Comparison of ENCODE assay signal across 8 cellular contexts in the genomic region with DNA sequence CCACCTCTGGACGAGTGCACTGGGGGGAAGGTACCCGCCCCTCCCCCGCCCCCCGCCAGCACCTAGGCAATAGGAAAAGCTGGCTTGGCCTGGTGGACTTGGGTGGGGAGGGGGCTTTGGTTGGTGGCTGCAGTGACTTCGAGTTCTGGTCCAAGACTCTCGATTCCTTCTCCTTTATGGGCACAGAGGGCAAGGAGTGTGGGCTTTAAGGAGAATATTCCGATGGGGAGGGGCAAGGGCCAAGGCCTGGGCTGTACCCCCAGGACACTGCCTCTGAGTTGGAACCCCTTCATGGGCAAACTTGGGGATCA. TPM values are rescaled to one million over a fixed set of nuclear protein-coding genes. Genes with fewer than 3 reads are reported as not detected.
DNase-seq lines count a peak whose midpoint lies in the region; ATAC-seq and TF ChIP-seq lines count a peak whose summit lies in the region.

No MANE protein-coding gene starts in this region.

- no peaks in the 10 kb centered on the region for H3K36me3 Mint-ChIP-seq in CD4-positive, CD25-positive, alpha-beta regulatory T cell
- peaks cover 9% of the 10 kb centered on the region for H3K36me3 Mint-ChIP-seq in endothelial cell (ENCODE audit: low read depth, unreplicated experiment)

- H3K79me2 ChIP-seq in Loucy (ENCODE audit: insufficient read depth, low read length) (peaks cover 44% of the 10 kb centered on the region), neural cell (replicated peaks; ENCODE audit: insufficient read depth, low read length) (no peaks in the 10 kb centered on the region)

- H3K9me2 ChIP-seq in Loucy (replicated peaks; ENCODE audit: low read depth, low read length) = no peaks in the 10 kb centered on the region
- no peaks in the 10 kb centered on the region for H3K9me2 ChIP-seq in neural cell (ENCODE audit: insufficient read depth, low read length)

- H3K9me3 ChIP-seq in CD4-positive, CD25-positive, alpha-beta regulatory T cell (ENCODE audit: control insufficient read depth in 2 of 2, low read length in 2 of 2) = no peaks in the 10 kb centered on the region
- H3K9me3 ChIP-seq in Loucy (ENCODE audit: insufficient read depth, low read depth, low read length) (no peaks in the 10 kb centered on the region), neural cell (ENCODE audit: low read length) (no peaks in the 10 kb centered on the region)

- H3K4me3 ChIP-seq in CD4-positive, CD25-positive, alpha-beta regulatory T cell (ENCODE audit: low read depth, low read length) = peak overlapping the region; percentile 68
- H3K4me3 ChIP-seq in Loucy (ENCODE audit: low read length, poor library complexity, severe bottlenecking) = peak overlapping the region; percentile 82
- H3K4me3 ChIP-seq in neural cell (ENCODE audit: low read length) = peak overlapping the region; percentile 35

- H3K4me1 ChIP-seq in CD4-positive, CD25-positive, alpha-beta regulatory T cell (ENCODE audit: control insufficient read depth, insufficient read depth, low read length, poor library complexity, severe bottlenecking) = peaks cover 30% of the 10 kb centered on the region
- H3K4me1 ChIP-seq in Loucy (ENCODE audit: insufficient read depth, low read length, poor library complexity, severe bottlenecking) = peaks cover 43% of the 10 kb centered on the region

- H2AFZ ChIP-seq in Loucy (ENCODE audit: low read length) = peak overlapping the region; percentile 47
- H2AFZ ChIP-seq in neural cell (ENCODE audit: low read depth, low read length) = no peak overlapping the region

- DNase-seq in CD4-positive, CD25-positive, alpha-beta regulatory T cell = no peak
- no peak for DNase-seq in endothelial cell (ENCODE audit: low spot score)
- DNase-seq in SKM-1 treated with dmso at 0.1 percent for 144 hours (lab: John Stamatoyannopoulos, UW; ENCODE audit: unreplicated experiment) = no peak
- DNase-seq in dermis blood vessel endothelial cell = no peak

- peak overlapping the region; percentile 94 for H3K4me2 ChIP-seq in Loucy (ENCODE audit: low read depth, low read length, poor library complexity, severe bottlenecking)
- no peak overlapping the region for H3K4me2 ChIP-seq in neural cell (ENCODE audit: low read length)

- peak overlapping the region; percentile 89 to 92 (median 90) for H3K4me3 Mint-ChIP-seq in CD4-positive, CD25-positive, alpha-beta regulatory T cell
- peak overlapping the region; percentile 89 for H3K4me3 Mint-ChIP-seq in endothelial cell (ENCODE audit: unreplicated experiment)

- peaks cover 5 to 49% (median 30%) of the 10 kb centered on the region in 4 donors for H3K4me1 Mint-ChIP-seq in CD4-positive, CD25-positive, alpha-beta regulatory T cell
- H3K4me1 Mint-ChIP-seq in endothelial cell (ENCODE audit: unreplicated experiment) = peaks cover 19% of the 10 kb centered on the region

- TF ChIP-seq CTCF in Loucy (conservative IDR thresholded peaks at IDR 0.05; ENCODE audit: low read length) (no peak), endothelial cell (IDR thresholded peaks at IDR 0.05; ENCODE audit: unreplicated experiment) (no peak), neural cell (IDR thresholded peaks at IDR 0.05; ENCODE audit: poor library complexity, severe bottlenecking) (no peak)

- H3K9ac ChIP-seq in Loucy (ENCODE audit: low read depth, low read length, poor library complexity, severe bottlenecking) = peak overlapping the region; percentile 84
- no peak overlapping the region for H3K9ac ChIP-seq in neural cell (ENCODE audit: low read length)

- no peaks in the 10 kb centered on the region for H4K20me1 ChIP-seq in Loucy (ENCODE audit: insufficient read depth, low read length, poor library complexity, severe bottlenecking)
- no peaks in the 10 kb centered on the region for H4K20me1 ChIP-seq in neural cell (ENCODE audit: insufficient read depth)

- TF ChIP-seq RAD21 in neural cell (conservative IDR thresholded peaks at IDR 0.05) = no peak

- H3K27me3 ChIP-seq in CD4-positive, CD25-positive, alpha-beta regulatory T cell (ENCODE audit: control insufficient read depth, insufficient read depth, low read length) = no peaks in the 10 kb centered on the region
- no peaks in the 10 kb centered on the region for H3K27me3 ChIP-seq in Loucy (ENCODE audit: insufficient read depth, low read length, poor library complexity, severe bottlenecking)
- peaks cover 7% of the 10 kb centered on the region for H3K27me3 ChIP-seq in neural cell (ENCODE audit: insufficient read depth, low read depth, low read length)

- no peaks in the 10 kb centered on the region for H3K36me3 ChIP-seq in CD4-positive, CD25-positive, alpha-beta regulatory T cell (ENCODE audit: control insufficient read depth, insufficient read depth, low read length)
- H3K36me3 ChIP-seq in Loucy (ENCODE audit: insufficient read depth, low read length) (no peaks in the 10 kb centered on the region), neural cell (ENCODE audit: insufficient read depth, low read length) (no peaks in the 10 kb centered on the region)

- peaks cover 5% of the 10 kb centered on the region for H3K27me3 Mint-ChIP-seq in CD4-positive, CD25-positive, alpha-beta regulatory T cell
- H3K27me3 Mint-ChIP-seq in endothelial cell (ENCODE audit: unreplicated experiment) = peaks cover 9% of the 10 kb centered on the region

- no peaks in the 10 kb centered on the region for H3K9me3 Mint-ChIP-seq in CD4-positive, CD25-positive, alpha-beta regulatory T cell
- no peaks in the 10 kb centered on the region for H3K9me3 Mint-ChIP-seq in endothelial cell (ENCODE audit: unreplicated experiment)

- peaks cover 10% of the 10 kb centered on the region for H3F3A ChIP-seq in Loucy (ENCODE audit: low read depth)
- H3F3A ChIP-seq in neural cell (ENCODE audit: insufficient read depth, low read length, poor library complexity, severe bottlenecking) = no peaks in the 10 kb centered on the region

- TF ChIP-seq EP300 in neural cell (conservative IDR thresholded peaks at IDR 0.05; ENCODE audit: poor library complexity, severe bottlenecking) = no peak

- H3K27ac Mint-ChIP-seq in CD4-positive, CD25-positive, alpha-beta regulatory T cell = peak overlapping the region; percentile 88 to 95 (median 93)
- H3K27ac Mint-ChIP-seq in endothelial cell (ENCODE audit: unreplicated experiment) = no peak overlapping the region

- no peak for ATAC-seq in CD4-positive, CD25-positive, alpha-beta regulatory T cell (ENCODE audit: low read depth in 2 of 2)
- ATAC-seq in HG03571 (IDR thresholded peaks at IDR 0.05; ENCODE audit: unreplicated experiment) (no peak), GM18868 (IDR thresholded peaks at IDR 0.05; ENCODE audit: unreplicated experiment) (no peak)

- H3K27ac ChIP-seq in CD4-positive, CD25-positive, alpha-beta regulatory T cell (ENCODE audit: insufficient read depth, low read length, poor library complexity, severe bottlenecking) = peak overlapping the region; percentile 68
- H3K27ac ChIP-seq in neural cell (ENCODE audit: low read length) = no peak overlapping the region

TF ChIP-seq in neural cell, 6 proteins besides CTCF, POLR2A, EP300 and RAD21 (continues in another document):
- no peak for TF ChIP-seq POLR2AphosphoS5 (IDR thresholded peaks at IDR 0.05)
- no peak for TF ChIP-seq MXI1 (conservative IDR thresholded peaks at IDR 0.05; ENCODE audit: poor library complexity, severe bottlenecking)
- no peak for TF ChIP-seq TAF1 (IDR thresholded peaks at IDR 0.05; ENCODE audit: low read depth)
- TF ChIP-seq SMC3 (conservative IDR thresholded peaks at IDR 0.05; ENCODE audit: poor library complexity) = no peak
- no peak for TF ChIP-seq EZH2 (IDR thresholded peaks at IDR 0.05; ENCODE audit: borderline replicate concordance, insufficient read depth, low read length, poor library complexity, severe bottlenecking)

RNA-seq across cellular contexts. Expression of a gene that starts 0.4 kb away (rescaled TPM):
- total RNA-seq in CD4-positive, CD25-positive, alpha-beta regulatory T cell = 22.2 TPM
- 1 to 10 TPM; 2.7 to 5.5 (median 3.4) TPM for polyA plus RNA-seq in CD4-positive, CD25-positive, alpha-beta regulatory T cell
- total RNA-seq in endothelial cell (ENCODE audit: unreplicated experiment) (51.0 TPM), dermis blood vessel endothelial cell (10.1 and 15.5 TPM in 2 replicates)
- not detected in 2 replicates for polyA plus RNA-seq in neural cell
- polyA minus RNA-seq in neural cell = not detected in 2 replicates

RNA-seq across cellular contexts. Expression of a gene that starts 29.1 kb away (rescaled TPM):
- 49.9 TPM for total RNA-seq in CD4-positive, CD25-positive, alpha-beta regulatory T cell
- 10 to 100 TPM; 17.2 to 24.0 (median 20.5) TPM for polyA plus RNA-seq in CD4-positive, CD25-positive, alpha-beta regulatory T cell
- total RNA-seq in endothelial cell (ENCODE audit: unreplicated experiment) = 64.2 TPM
- polyA plus RNA-seq in neural cell = 67.2 and 71.4 TPM in 2 replicates
- 79.8 and 84.5 TPM in 2 replicates for polyA minus RNA-seq in neural cell
- total RNA-seq in dermis blood vessel endothelial cell = 118 and 227 TPM in 2 replicates

RNA-seq across cellular contexts. Expression of a gene that starts 42.3 kb away (rescaled TPM):
- total RNA-seq in CD4-positive, CD25-positive, alpha-beta regulatory T cell = not detected
- polyA plus RNA-seq in CD4-positive, CD25-positive, alpha-beta regulatory T cell = not detected
- total RNA-seq in endothelial cell (ENCODE audit: unreplicated experiment) (not detected), dermis blood vessel endothelial cell (not detected in 2 replicates)
- not detected in 2 replicates for polyA plus RNA-seq in neural cell
- not detected in 2 replicates for polyA minus RNA-seq in neural cell

RNA-seq across cellular contexts. Expression of a gene that starts 52.2 kb away (rescaled TPM):
- total RNA-seq in CD4-positive, CD25-positive, alpha-beta regulatory T cell = 45.3 TPM
- polyA plus RNA-seq in CD4-positive, CD25-positive, alpha-beta regulatory T cell = 10 to 100 TPM; 43.3 to 53.4 (median 46.1) TPM
- 25.9 TPM for total RNA-seq in endothelial cell (ENCODE audit: unreplicated experiment)
- polyA plus RNA-seq in neural cell = 61.9 and 73.5 TPM in 2 replicates
- polyA minus RNA-seq in neural cell = 26.6 and 32.9 TPM in 2 replicates
- 15.9 and 18.2 TPM in 2 replicates for total RNA-seq in dermis blood vessel endothelial cell

RNA-seq across cellular contexts. Expression of a gene that starts 53.4 kb away (rescaled TPM):
- total RNA-seq in CD4-positive, CD25-positive, alpha-beta regulatory T cell = 0.81 TPM
- polyA plus RNA-seq in CD4-positive, CD25-positive, alpha-beta regulatory T cell = 1 to 10 TPM in 1 of 4 donors, under 1 TPM in 2, not detected in 1; 0.49 to 1.5 (median 0.59) TPM
- total RNA-seq in endothelial cell (ENCODE audit: unreplicated experiment) (6.1 TPM), dermis blood vessel endothelial cell (1.0 and 4.6 TPM in 2 replicates)
- 1.1 and 5.4 TPM in 2 replicates for polyA plus RNA-seq in neural cell
- 1.5 and 2.2 TPM in 2 replicates for polyA minus RNA-seq in neural cell
